In genomic region chr15:48061588-48061987, GRCh38 we compare ENCODE assay signal across 35 cellular contexts. TPM values are rescaled to one million over a fixed set of nuclear protein-coding genes. Genes with fewer than 3 reads are reported as not detected.
"Had no signal": no experiment of that assay in that cellular context is flagged by ENCODE, and none has a peak within 500 bp of the region (broad histone marks: within the 10 kb centered on the region; RNA-seq: fewer than 3 reads in every experiment).

No MANE protein-coding gene starts in this region.

- ATAC-seq: activated CD4-positive, CD25-positive, alpha-beta regulatory T cell treated with anti-CD3 and anti-CD28 coated beads, Interleukin-2, amount 50 U/mL, for 24 hours; activated CD8-positive, alpha-beta memory T cell treated with anti-CD3 and anti-CD28 coated beads, Interleukin-2, amount 10 ng/mL, durations not matched to agents 7 days and 5 days; activated CD8-positive, alpha-beta T cell treated with anti-CD3 and anti-CD28 coated beads, Interleukin-2, amount 10 ng/mL, durations not matched to agents 7 days and 5 days; foreskin keratinocyte; gastrocnemius medialis; heart left ventricle had no signal

- DNase-seq: activated B cell treated with CpG ODN at 0.5 μM for 24 hours; activated CD4-positive, alpha-beta T cell treated with anti-CD3 and anti-CD28 coated beads for 48 hours; activated CD4-positive, alpha-beta T cell treated with anti-CD3 and anti-CD28 coated beads, Interleukin-2, amount 50 U/mL, for 1 hour; activated CD4-positive, alpha-beta T cell treated with anti-CD3 and anti-CD28 coated beads, Interleukin-2, amount 50 U/mL, for 48 hours; activated CD8-positive, alpha-beta memory T cell treated with anti-CD3 and anti-CD28 coated beads, Interleukin-2, amount 10 ng/mL, durations not matched to agents 7 days and 5 days; activated CD8-positive, alpha-beta memory T cell treated with anti-CD3 and anti-CD28 coated beads, Interleukin-2, amount 50 U/mL, for 4 hours; activated CD8-positive, alpha-beta T cell treated with anti-CD3 and anti-CD28 coated beads, Interleukin-2, amount 10 ng/mL, durations not matched to agents 7 days and 5 days; activated effector memory CD4-positive, alpha-beta T cell treated with anti-CD3 and anti-CD28 coated beads, Interleukin-2, amount 50 U/mL, for 16 hours; activated naive CD4-positive, alpha-beta T cell treated with anti-CD3 and anti-CD28 coated beads for 36 hours; activated naive CD8-positive, alpha-beta T cell treated with anti-CD3 and anti-CD28 coated beads for 36 hours; activated T-cell treated with anti-CD3 and anti-CD28 coated beads, Interleukin-2, amount 50 U/mL, for 1 hour; activated T-cell treated with anti-CD3 and anti-CD28 coated beads, Interleukin-2, amount 50 U/mL, for 48 hours; dorsolateral prefrontal cortex; effector memory CD4-positive, alpha-beta T cell; erythroblast; foreskin keratinocyte; gastrocnemius medialis; glutamatergic neuron; heart left ventricle; T-helper 2 cell; WERI-Rb-1 had no signal

- H3K27me3 ChIP-seq: ascending aorta, breast epithelium, dorsolateral prefrontal cortex, esophagus muscularis mucosa, foreskin keratinocyte, gastrocnemius medialis, heart left ventricle had no signal

- H3K36me3 Mint-ChIP-seq: activated CD8-positive, alpha-beta memory T cell treated with anti-CD3 and anti-CD28 coated beads, Interleukin-2, amount 10 ng/mL, durations not matched to agents 7 days and 5 days; activated naive CD4-positive, alpha-beta T cell treated with anti-CD3 and anti-CD28 coated beads, Interleukin-2, amount 50 U/mL, for 24 hours; activated naive CD8-positive, alpha-beta T cell treated with anti-CD3 and anti-CD28 coated beads for 36 hours; brain had no signal

- H3K4me3 Mint-ChIP-seq: activated B cell treated with CpG ODN at 0.5 μM for 24 hours; activated CD8-positive, alpha-beta memory T cell treated with anti-CD3 and anti-CD28 coated beads, Interleukin-2, amount 10 ng/mL, durations not matched to agents 7 days and 5 days; activated CD8-positive, alpha-beta T cell treated with anti-CD3 and anti-CD28 coated beads, Interleukin-2, amount 10 ng/mL, durations not matched to agents 7 days and 5 days; activated naive CD4-positive, alpha-beta T cell treated with anti-CD3 and anti-CD28 coated beads for 36 hours; activated naive CD4-positive, alpha-beta T cell treated with anti-CD3 and anti-CD28 coated beads, Interleukin-2, amount 50 U/mL, for 24 hours; activated naive CD8-positive, alpha-beta T cell treated with anti-CD3 and anti-CD28 coated beads for 36 hours; activated T-helper 1 cell treated with anti-CD3 and anti-CD28 coated beads, Interleukin-12 subunit alpha, Interleukin-12 subunit beta, Interleukin-2, Interleukin-4 antibody, amounts not matched to agents 30 ng/mL and 10 ng/mL and 1 ng/mL, durations not matched to agents 14 hours and 24 hours and 36 hours; central memory CD8-positive, alpha-beta T cell; dendritic cell treated with granulocyte-macrophage colony-stimulating factor and Interleukin-4, amounts not matched to agents 40 ng/mL and 50 ng/mL, for 4 days had no signal

- H3K4me1 Mint-ChIP-seq: activated B cell treated with CpG ODN at 0.5 μM for 24 hours; activated naive CD4-positive, alpha-beta T cell treated with anti-CD3 and anti-CD28 coated beads, Interleukin-2, amount 50 U/mL, for 24 hours; activated naive CD8-positive, alpha-beta T cell treated with anti-CD3 and anti-CD28 coated beads for 36 hours; central memory CD8-positive, alpha-beta T cell had no signal

- H3K4me3 ChIP-seq: ascending aorta, breast epithelium, coronary artery, dorsolateral prefrontal cortex, esophagus muscularis mucosa, gastrocnemius medialis, heart left ventricle had no signal

- H3K36me3 ChIP-seq: ascending aorta, breast epithelium, esophagus muscularis mucosa, gastrocnemius medialis, heart left ventricle, WERI-Rb-1 had no signal

- H3K27ac Mint-ChIP-seq: activated B cell treated with CpG ODN at 0.5 μM for 24 hours; activated CD8-positive, alpha-beta memory T cell treated with anti-CD3 and anti-CD28 coated beads, Interleukin-2, amount 10 ng/mL, durations not matched to agents 7 days and 5 days; activated CD8-positive, alpha-beta T cell treated with anti-CD3 and anti-CD28 coated beads, Interleukin-2, amount 10 ng/mL, durations not matched to agents 7 days and 5 days; activated naive CD4-positive, alpha-beta T cell treated with anti-CD3 and anti-CD28 coated beads for 36 hours; activated naive CD4-positive, alpha-beta T cell treated with anti-CD3 and anti-CD28 coated beads, Interleukin-2, amount 50 U/mL, for 24 hours; activated naive CD8-positive, alpha-beta T cell treated with anti-CD3 and anti-CD28 coated beads for 36 hours; activated T-helper 1 cell treated with anti-CD3 and anti-CD28 coated beads, Interleukin-12 subunit alpha, Interleukin-12 subunit beta, Interleukin-2, Interleukin-4 antibody, amounts not matched to agents 30 ng/mL and 10 ng/mL and 1 ng/mL, durations not matched to agents 14 hours and 24 hours and 36 hours; activated T-helper 2 cell treated with anti-CD3 and anti-CD28 coated beads, Interferon-gamma antibody, Interleukin-2, Interleukin-4, amounts not matched to agents 10 μg/mL and 5 μg/mL and 100 μg/mL, durations not matched to agents 14 hours and 24 hours and 36 hours; dendritic cell treated with granulocyte-macrophage colony-stimulating factor and Interleukin-4, amounts not matched to agents 40 ng/mL and 50 ng/mL, for 4 days had no signal

- H3K27ac ChIP-seq: ascending aorta, breast epithelium, coronary artery, dorsolateral prefrontal cortex, esophagus muscularis mucosa, foreskin keratinocyte, gastrocnemius medialis, heart left ventricle, WERI-Rb-1 had no signal

- H3K27me3 Mint-ChIP-seq: activated B cell treated with CpG ODN at 0.5 μM for 24 hours; activated CD8-positive, alpha-beta memory T cell treated with anti-CD3 and anti-CD28 coated beads, Interleukin-2, amount 10 ng/mL, durations not matched to agents 7 days and 5 days; activated naive CD4-positive, alpha-beta T cell treated with anti-CD3 and anti-CD28 coated beads, Interleukin-2, amount 50 U/mL, for 24 hours; activated naive CD8-positive, alpha-beta T cell treated with anti-CD3 and anti-CD28 coated beads for 36 hours; dendritic cell treated with granulocyte-macrophage colony-stimulating factor and Interleukin-4, amounts not matched to agents 40 ng/mL and 50 ng/mL, for 4 days had no signal

- H3K9me3 ChIP-seq: ascending aorta, breast epithelium, esophagus muscularis mucosa, gastrocnemius medialis, heart left ventricle had no signal

- H3K9me3 Mint-ChIP-seq: activated B cell treated with CpG ODN at 0.5 μM for 24 hours; activated naive CD4-positive, alpha-beta T cell treated with anti-CD3 and anti-CD28 coated beads for 36 hours; activated naive CD4-positive, alpha-beta T cell treated with anti-CD3 and anti-CD28 coated beads, Interleukin-2, amount 50 U/mL, for 24 hours; activated naive CD8-positive, alpha-beta T cell treated with anti-CD3 and anti-CD28 coated beads for 36 hours; activated T-helper 1 cell treated with anti-CD3 and anti-CD28 coated beads, Interleukin-12 subunit alpha, Interleukin-12 subunit beta, Interleukin-2, Interleukin-4 antibody, amounts not matched to agents 30 ng/mL and 10 ng/mL and 1 ng/mL, durations not matched to agents 14 hours and 24 hours and 36 hours; activated T-helper 2 cell treated with anti-CD3 and anti-CD28 coated beads, Interferon-gamma antibody, Interleukin-2, Interleukin-4, amounts not matched to agents 10 μg/mL and 5 μg/mL and 100 μg/mL, durations not matched to agents 14 hours and 24 hours and 36 hours; dendritic cell treated with granulocyte-macrophage colony-stimulating factor and Interleukin-4, amounts not matched to agents 40 ng/mL and 50 ng/mL, for 4 days had no signal

- H3K4me1 ChIP-seq: breast epithelium, foreskin keratinocyte, gastrocnemius medialis had no signal

RNA-seq across cellular contexts. Expression of gene SLC24A5, which starts 59.2 kb away (rescaled TPM):
- total RNA-seq: activated B cell treated with CpG ODN at 0.5 μM for 24 hours; activated CD8-positive, alpha-beta memory T cell treated with anti-CD3 and anti-CD28 coated beads for 36 hours; activated CD8-positive, alpha-beta memory T cell treated with anti-CD3 and anti-CD28 coated beads, Interleukin-2, amount 10 ng/mL, durations not matched to agents 7 days and 5 days; activated CD8-positive, alpha-beta T cell treated with anti-CD3 and anti-CD28 coated beads, Interleukin-2, amount 10 ng/mL, durations not matched to agents 7 days and 5 days; activated naive CD4-positive, alpha-beta T cell treated with anti-CD3 and anti-CD28 coated beads for 36 hours; activated naive CD8-positive, alpha-beta T cell treated with anti-CD3 and anti-CD28 coated beads for 36 hours; activated T-helper 1 cell treated with anti-CD3 and anti-CD28 coated beads, Interleukin-12 subunit alpha, Interleukin-12 subunit beta, Interleukin-2, Interleukin-4 antibody, amounts not matched to agents 30 ng/mL and 10 ng/mL and 1 ng/mL, durations not matched to agents 14 hours and 24 hours and 36 hours; activated T-helper 2 cell treated with anti-CD3 and anti-CD28 coated beads, Interferon-gamma antibody, Interleukin-2, Interleukin-4, amounts not matched to agents 10 μg/mL and 5 μg/mL and 100 μg/mL, durations not matched to agents 14 hours and 24 hours and 36 hours; ascending aorta; breast epithelium; cardiac septum; esophagus muscularis mucosa; foreskin keratinocyte; gastrocnemius medialis; heart left ventricle; T-helper 1 cell treated with Interleukin-12 subunit alpha and Interleukin-12 subunit beta and Interleukin-4 antibody, amounts not matched to agents 30 ng/mL and 1 ng/mL, for 36 hours had no signal
- polyA plus RNA-seq: foreskin keratinocyte, heart left ventricle had no signal
